ENCODE assay signal across 5 cellular contexts in genomic region chrX:120158313-120158712, GRCh38. TPM values are rescaled to one million over a fixed set of nuclear protein-coding genes. Genes with fewer than 3 reads are reported as not detected.
"Had no signal": no experiment of that assay in that cellular context is flagged by ENCODE, and none has a peak within 500 bp of the region (broad histone marks: within the 10 kb centered on the region; RNA-seq: fewer than 3 reads in every experiment).

Gene RHOXF2, plus strand, starts transcription at chrX:120158613. Its CDS starts 138 bp downstream, at chrX:120158751.

RNA-seq across cellular contexts. Expression of gene RHOXF2, which starts in this region (rescaled TPM):
- total RNA-seq: HepG2, HT-29, HT1080, IMR-90 had no signal
- polyA plus RNA-seq: HepG2, IgD-negative memory B cell, IMR-90 had no signal
